8 cellular contexts compared by ENCODE assay signal in genomic region chr13:41059896-41060722, GRCh38. TPM values are rescaled to one million over a fixed set of nuclear protein-coding genes. Genes with fewer than 3 reads are reported as not detected.
A peak's percentile ranks its signal among the peaks of the same experiment; 100 is the strongest.
DNase-seq lines count a peak whose midpoint lies in the region; ATAC-seq and TF ChIP-seq lines count a peak whose summit lies in the region.

No MANE protein-coding gene starts in this region.

- peak; percentile 46 for TF ChIP-seq CTCF in GM13976 (IDR thresholded peaks at IDR 0.05; ENCODE audit: borderline replicate concordance, control extremely low read depth, extremely low read depth, insufficient read depth, missing control alignments)

- intact Hi-C loops in sciatic nerve (cut with DNase I) = loop anchor here (10.0 kb wide), 1 partner anchor 285 kb away; the partner anchor contains the start of gene MRPS31

- ATAC-seq in HG02798 (IDR thresholded peaks at IDR 0.05; ENCODE audit: poor library complexity, unreplicated experiment) = peak; percentile 44
- ATAC-seq in sciatic nerve = peak; percentile 70

- in situ Hi-C loops in GM13976 (cut with MboI; ENCODE audit: low sequenced_read_pairs, unreplicated experiment) = loop anchor here (10.0 to 25.0 kb wide), 2 partner anchors 85 to 273 kb away; partner anchors contain the start of gene SLC25A15

- DNase-seq in GM13976 (ENCODE audit: low spot score) (peak; percentile 77), NCI-H1694 (lab: John Stamatoyannopoulos, UW) (peak; percentile 83), T1000 (lab: John Stamatoyannopoulos, UW) (peak; percentile 61), astrocyte of the hippocampus (ENCODE audit: low read depth, low spot score) (peak; percentile 93), iPS DF 19.7 (ENCODE audit: low read depth, low spot score) (peak; percentile 57), sciatic nerve (ENCODE audit: low spot score) (peak; percentile 91), MV-4-11 (lab: John Stamatoyannopoulos, UW) (no peak)

RNA-seq across cellular contexts. Expression of gene WBP4, which starts 1.2 kb away (rescaled TPM):
- total RNA-seq in sciatic nerve = 17.1 TPM

RNA-seq across cellular contexts. Expression of gene ELF1, which starts 41.0 kb away (rescaled TPM):
- total RNA-seq in sciatic nerve = 61.7 TPM
